In genomic region chr1:240201931-240202330, GRCh38 we compare ENCODE assay signal across 25 cellular contexts.
"Had no signal": no experiment of that assay in that cellular context is flagged by ENCODE, and none has a peak within 500 bp of the region (broad histone marks: within the 10 kb centered on the region; RNA-seq: fewer than 3 reads in every experiment).

No MANE protein-coding gene starts in this region.

- H3K4me1 ChIP-seq: neural progenitor cell, parathyroid adenoma, psoas muscle, right lobe of liver, stomach, thyroid gland, tibial nerve, upper lobe of left lung, vagina had no signal

- DNase-seq: occipital lobe; ovary; posterior cingulate gyrus; psoas muscle; right cardiac atrium; right lobe of liver; sigmoid colon; small intestine; stimulated activated CD4-positive, alpha-beta T cell treated with anti-CD3 and anti-CD28 coated beads, Interleukin-15, amount 100 ng/mL, for 24 hours; stimulated activated CD4-positive, alpha-beta T cell treated with anti-CD3 and anti-CD28 coated beads, Interleukin-2, amount 100 ng/mL, for 24 hours; stimulated activated CD4-positive, alpha-beta T cell treated with anti-CD3 and anti-CD28 coated beads, Interleukin-2, amount 100 ng/mL, for 48 hours; stimulated activated CD4-positive, alpha-beta T cell treated with anti-CD3 and anti-CD28 coated beads, Interleukin-4, amount 100 ng/mL, for 24 hours; stimulated activated naive B cell treated with anti-CD40 and anti-IgM and Interleukin-4, amounts not matched to agents 10 μg/mL and 1 μg/mL and 100 μg/mL, for 72 hours; stimulated activated naive CD4-positive, alpha-beta T cell treated with Interleukin-2 at 50 U/mL for 16 hours; stomach; thyroid gland; trophoblast cell; upper lobe of left lung had no signal

- H3K9me3 ChIP-seq: ovary, right lobe of liver, sigmoid colon, thoracic aorta, thyroid gland had no signal

- H3K36me3 ChIP-seq: neural progenitor cell, ovary, right lobe of liver, stomach, thoracic aorta, thyroid gland, upper lobe of left lung, vagina had no signal

- ATAC-seq: psoas muscle; right cardiac atrium; right lobe of liver; stimulated activated effector memory CD8-positive, alpha-beta T cell treated with anti-CD3 and anti-CD28 coated beads, Interleukin-12 subunit alpha, Interleukin-12 subunit beta, amount 100 ng/mL, for 72 hours; stimulated activated naive B cell treated with anti-CD40 and anti-IgM and Interleukin-4, amounts not matched to agents 10 μg/mL and 1 μg/mL and 100 μg/mL, for 72 hours had no signal

- H3K4me3 ChIP-seq: neural progenitor cell, ovary, psoas muscle, right lobe of liver, sigmoid colon, stomach, thoracic aorta, thyroid gland, tibial nerve, upper lobe of left lung, vagina had no signal

- H3K9ac ChIP-seq: neural progenitor cell, parathyroid adenoma had no signal

- H3K4me2 ChIP-seq: neural progenitor cell had no signal

- FAIRE-seq: small intestine, urothelium cell line had no signal

- H3K27me3 ChIP-seq: neural progenitor cell, ovary, right lobe of liver, sigmoid colon, stomach, thyroid gland, tibial nerve, upper lobe of left lung, vagina had no signal

- H3K27ac ChIP-seq: neural progenitor cell, ovary, parathyroid adenoma, psoas muscle, right lobe of liver, sigmoid colon, stomach, thoracic aorta, thyroid gland, tibial nerve, upper lobe of left lung, vagina had no signal
